22 cellular contexts compared by ENCODE assay signal in the genomic region with DNA sequence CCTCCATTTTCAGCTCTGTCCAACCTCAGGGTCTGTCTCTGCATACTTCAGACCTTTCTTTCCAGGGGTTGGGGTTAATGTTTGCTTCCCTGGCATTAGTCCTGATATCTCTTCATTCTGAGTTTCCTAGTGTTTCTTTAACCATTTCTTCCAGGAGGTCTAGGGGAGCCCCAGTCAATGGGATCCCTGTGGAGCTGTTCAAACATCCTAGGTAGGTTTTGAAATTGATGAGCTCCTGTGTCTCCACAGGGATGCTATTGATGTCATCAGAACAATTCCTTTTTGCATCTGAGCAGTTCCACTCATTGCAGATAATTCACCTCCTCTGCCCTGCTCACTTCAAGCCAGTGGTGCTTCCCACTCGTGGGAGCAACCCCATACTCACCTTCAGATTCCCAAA. TPM values are rescaled to one million over a fixed set of nuclear protein-coding genes. Genes with fewer than 3 reads are reported as not detected.
"Had no signal": no experiment of that assay in that cellular context is flagged by ENCODE, and none has a peak within 500 bp of the region (broad histone marks: within the 10 kb centered on the region; RNA-seq: fewer than 3 reads in every experiment).

No MANE protein-coding gene starts in this region.

- ATAC-seq: activated CD8-positive, alpha-beta memory T cell treated with anti-CD3 and anti-CD28 coated beads, Interleukin-2, amount 10 ng/mL, durations not matched to agents 7 days and 5 days; activated CD8-positive, alpha-beta T cell treated with anti-CD3 and anti-CD28 coated beads for 36 hours; effector memory CD8-positive, alpha-beta T cell; gastrocnemius medialis; left colon had no signal

- H3K27me3 ChIP-seq: colonic mucosa, dorsolateral prefrontal cortex, esophagus squamous epithelium, gastrocnemius medialis had no signal

- H3K4me1 ChIP-seq: colonic mucosa had no signal

- H3K9me3 Mint-ChIP-seq: activated CD4-positive, alpha-beta T cell treated with anti-CD3 and anti-CD28 coated beads, Interleukin-2, amount 10 ng/mL, durations not matched to agents 7 days and 5 days had no signal

- H3K4me1 Mint-ChIP-seq: activated CD4-positive, alpha-beta T cell treated with anti-CD3 and anti-CD28 coated beads, Interleukin-2, amount 10 ng/mL, durations not matched to agents 7 days and 5 days; activated CD8-positive, alpha-beta memory T cell treated with anti-CD3 and anti-CD28 coated beads, Interleukin-2, amount 10 ng/mL, durations not matched to agents 7 days and 5 days; activated naive CD4-positive, alpha-beta T cell treated with anti-CD3 and anti-CD28 coated beads, Interleukin-2, amount 10 ng/mL, durations not matched to agents 7 days and 5 days; naive B cell; neural crest cell had no signal

- H3K4me3 Mint-ChIP-seq: activated CD4-positive, alpha-beta T cell treated with anti-CD3 and anti-CD28 coated beads, Interleukin-2, amount 10 ng/mL, durations not matched to agents 7 days and 5 days; activated CD8-positive, alpha-beta memory T cell treated with anti-CD3 and anti-CD28 coated beads, Interleukin-2, amount 10 ng/mL, durations not matched to agents 7 days and 5 days; activated CD8-positive, alpha-beta T cell treated with anti-CD3 and anti-CD28 coated beads for 36 hours; activated naive CD4-positive, alpha-beta T cell treated with anti-CD3 and anti-CD28 coated beads, Interleukin-2, amount 10 ng/mL, durations not matched to agents 7 days and 5 days; effector memory CD8-positive, alpha-beta T cell; naive B cell; neural crest cell; type B pancreatic cell had no signal

- H3K4me3 ChIP-seq: colonic mucosa, dorsolateral prefrontal cortex, esophagus squamous epithelium, gastrocnemius medialis, thoracic aorta had no signal

- H3K36me3 ChIP-seq: colonic mucosa, esophagus squamous epithelium, gastrocnemius medialis, thoracic aorta had no signal

- DNase-seq: activated CD4-positive, alpha-beta T cell treated with anti-CD3 and anti-CD28 coated beads, Interleukin-2, amount 10 ng/mL, durations not matched to agents 7 days and 5 days; activated CD4-positive, CD25-positive, alpha-beta regulatory T cell treated with anti-CD3 and anti-CD28 coated beads, Interleukin-2, amount 50 U/mL, for 72 hours; activated CD8-positive, alpha-beta memory T cell treated with anti-CD3 and anti-CD28 coated beads, Interleukin-2, amount 10 ng/mL, durations not matched to agents 7 days and 5 days; activated CD8-positive, alpha-beta T cell treated with anti-CD3 and anti-CD28 coated beads for 36 hours; activated effector memory CD4-positive, alpha-beta T cell treated with anti-CD3 and anti-CD28 coated beads, Interleukin-2, amount 50 U/mL, for 16 hours; activated naive CD4-positive, alpha-beta T cell treated with anti-CD3 and anti-CD28 coated beads, Interleukin-2, amount 10 ng/mL, durations not matched to agents 7 days and 5 days; activated T-cell treated with anti-CD3 and anti-CD28 coated beads for 4 hours; amygdala; colonic mucosa; dorsolateral prefrontal cortex; effector memory CD8-positive, alpha-beta T cell; esophagus squamous epithelium; gastrocnemius medialis; hypothalamus; left colon; naive B cell; stimulated activated CD4-positive, alpha-beta T cell treated with anti-CD3 and anti-CD28 coated beads, Interleukin-2, amount 100 ng/mL, for 48 hours; stimulated activated naive CD4-positive, alpha-beta T cell treated with Interleukin-2 at 50 U/mL for 16 hours had no signal

- H3K36me3 Mint-ChIP-seq: activated CD8-positive, alpha-beta memory T cell treated with anti-CD3 and anti-CD28 coated beads, Interleukin-2, amount 10 ng/mL, durations not matched to agents 7 days and 5 days; activated naive CD4-positive, alpha-beta T cell treated with anti-CD3 and anti-CD28 coated beads, Interleukin-2, amount 10 ng/mL, durations not matched to agents 7 days and 5 days; naive B cell had no signal

- H3K9me3 ChIP-seq: colonic mucosa, esophagus squamous epithelium, gastrocnemius medialis, thoracic aorta had no signal

- H3K27ac ChIP-seq: colonic mucosa, esophagus squamous epithelium, gastrocnemius medialis had no signal

- H3K27ac Mint-ChIP-seq: activated CD4-positive, alpha-beta T cell treated with anti-CD3 and anti-CD28 coated beads, Interleukin-2, amount 10 ng/mL, durations not matched to agents 7 days and 5 days; activated CD8-positive, alpha-beta memory T cell treated with anti-CD3 and anti-CD28 coated beads, Interleukin-2, amount 10 ng/mL, durations not matched to agents 7 days and 5 days; activated CD8-positive, alpha-beta T cell treated with anti-CD3 and anti-CD28 coated beads for 36 hours; activated naive CD4-positive, alpha-beta T cell treated with anti-CD3 and anti-CD28 coated beads, Interleukin-2, amount 10 ng/mL, durations not matched to agents 7 days and 5 days; effector memory CD8-positive, alpha-beta T cell; naive B cell; type B pancreatic cell had no signal

- H3K27me3 Mint-ChIP-seq: activated CD4-positive, alpha-beta T cell treated with anti-CD3 and anti-CD28 coated beads, Interleukin-2, amount 10 ng/mL, durations not matched to agents 7 days and 5 days; activated CD8-positive, alpha-beta memory T cell treated with anti-CD3 and anti-CD28 coated beads, Interleukin-2, amount 10 ng/mL, durations not matched to agents 7 days and 5 days; activated CD8-positive, alpha-beta T cell treated with anti-CD3 and anti-CD28 coated beads for 36 hours; activated naive CD4-positive, alpha-beta T cell treated with anti-CD3 and anti-CD28 coated beads, Interleukin-2, amount 10 ng/mL, durations not matched to agents 7 days and 5 days; effector memory CD8-positive, alpha-beta T cell; type B pancreatic cell had no signal

RNA-seq across cellular contexts. Expression of gene LIMCH1, which starts 33.8 kb away (rescaled TPM):
- total RNA-seq: activated CD4-positive, alpha-beta T cell treated with anti-CD3 and anti-CD28 coated beads, Interleukin-2, amount 10 ng/mL, durations not matched to agents 7 days and 5 days; activated CD8-positive, alpha-beta memory T cell treated with anti-CD3 and anti-CD28 coated beads, Interleukin-2, amount 10 ng/mL, durations not matched to agents 7 days and 5 days; activated CD8-positive, alpha-beta T cell treated with anti-CD3 and anti-CD28 coated beads for 36 hours; T-helper 2 cell treated with Interferon-gamma antibody and Interleukin-4, amounts not matched to agents 100 ng/mL and 5 ng/mL, for 36 hours had no signal
